Comparison of ENCODE assay signal across 8 cellular contexts in genomic region chr7:30445770-30446169, GRCh38. TPM values are rescaled to one million over a fixed set of nuclear protein-coding genes. Genes with fewer than 3 reads are reported as not detected.
A peak's percentile ranks its signal among the peaks of the same experiment; 100 is the strongest.
DNase-seq lines count a peak whose midpoint lies in the region; ATAC-seq and TF ChIP-seq lines count a peak whose summit lies in the region.

No MANE protein-coding gene starts in this region.

- peaks cover 4% of the 10 kb centered on the region for H3K4me1 Mint-ChIP-seq in activated CD4-positive, alpha-beta T cell treated with anti-CD3 and anti-CD28 coated beads for 36 hours
- no peaks in the 10 kb centered on the region for H3K4me1 Mint-ChIP-seq in type B pancreatic cell (ENCODE audit: unreplicated experiment)

- H3K4me3 ChIP-seq in GM12875 (ENCODE audit: low read depth, low read length), result no peak overlapping the region

- TF ChIP-seq CTCF in GM12875 (IDR thresholded peaks at IDR 0.05; ENCODE audit: borderline replicate concordance, insufficient read depth, low read depth, low read length) (peak; percentile 75), omental fat pad (IDR thresholded peaks at IDR 0.05) (no peak), type B pancreatic cell (conservative IDR thresholded peaks at IDR 0.05) (no peak)

- DNase-seq in HEK293T (ENCODE audit: extremely low spot score) (peak; percentile 72), NCI-H1694 (lab: John Stamatoyannopoulos, UW) (peak; percentile 74), omental fat pad (ENCODE audit: low spot score) (peak; percentile 63), type B pancreatic cell (ENCODE audit: extremely low spot score, unreplicated experiment) (no peak), epidermal melanocyte (ENCODE audit: insufficient read length, low spot score) (no peak)
- DNase-seq in activated CD4-positive, alpha-beta T cell treated with anti-CD3 and anti-CD28 coated beads for 36 hours, result peak; percentile 87
- DNase-seq in effector CD8-positive, alpha-beta T cell (lab: John Stamatoyannopoulos, UW), result peak; percentile 16

- no peak overlapping the region for H3K4me3 Mint-ChIP-seq in activated CD4-positive, alpha-beta T cell treated with anti-CD3 and anti-CD28 coated beads for 36 hours
- no peak overlapping the region for H3K4me3 Mint-ChIP-seq in type B pancreatic cell

- intact Hi-C loops in activated CD4-positive, alpha-beta T cell treated with anti-CD3 and anti-CD28 coated beads for 36 hours (cut with DNase I, micrococcal nuclease), result no loop called here

- CTCF ChIA-PET in HEK293T (lab: Yijun Ruan, JAX), result interaction anchor here (1.3 kb wide), 1 partner anchor 20 kb away, joined by 3 read pairs; no protein-coding TSS in a partner anchor
- CTCF ChIA-PET in activated CD4-positive, alpha-beta T cell treated with anti-CD3 and anti-CD28 coated beads for 36 hours (lab: Charles Lee), result interaction anchor here (1.0 kb wide), 1 partner anchor 93 kb away, joined by 7 read pairs; no protein-coding TSS in a partner anchor

- H3K27me3 Mint-ChIP-seq in activated CD4-positive, alpha-beta T cell treated with anti-CD3 and anti-CD28 coated beads for 36 hours, result no peaks in the 10 kb centered on the region
- no peaks in the 10 kb centered on the region for H3K27me3 Mint-ChIP-seq in type B pancreatic cell

- H3K9me3 Mint-ChIP-seq in activated CD4-positive, alpha-beta T cell treated with anti-CD3 and anti-CD28 coated beads for 36 hours (ENCODE audit: low read depth), result no peaks in the 10 kb centered on the region
- no peaks in the 10 kb centered on the region for H3K9me3 Mint-ChIP-seq in type B pancreatic cell

- POLR2A ChIA-PET in HEK293T (lab: Yijun Ruan, JAX), result no interaction called here
- POLR2A ChIA-PET in activated CD4-positive, alpha-beta T cell treated with anti-CD3 and anti-CD28 coated beads for 36 hours (lab: Charles Lee), result no interaction called here

- H3K27ac Mint-ChIP-seq in activated CD4-positive, alpha-beta T cell treated with anti-CD3 and anti-CD28 coated beads for 36 hours, result no peak overlapping the region
- H3K27ac Mint-ChIP-seq in type B pancreatic cell, result peak overlapping the region; percentile 31

- H3K36me3 Mint-ChIP-seq in activated CD4-positive, alpha-beta T cell treated with anti-CD3 and anti-CD28 coated beads for 36 hours (ENCODE audit: low read depth), result peaks cover 18% of the 10 kb centered on the region
- peaks cover 23% of the 10 kb centered on the region for H3K36me3 Mint-ChIP-seq in type B pancreatic cell

- ATAC-seq in activated CD4-positive, alpha-beta T cell treated with anti-CD3 and anti-CD28 coated beads for 36 hours, result peak; percentile 99
- ATAC-seq in omental fat pad (ENCODE audit: low FRiP score), result peak; percentile 96

TF ChIP-seq in HEK293T, 16 proteins besides CTCF, POLR2A, EP300 and RAD21:
- TF ChIP-seq L3MBTL2 (conservative IDR thresholded peaks at IDR 0.05) (no peak), LEF1 (IDR thresholded peaks at IDR 0.05; ENCODE audit: borderline replicate concordance) (no peak), FOXM1 (IDR thresholded peaks at IDR 0.05; ENCODE audit: borderline replicate concordance) (no peak), BHLHE40 (IDR thresholded peaks at IDR 0.05; ENCODE audit: borderline replicate concordance) (no peak), ZNF384 (IDR thresholded peaks at IDR 0.05) (peak; percentile 84), TARDBP (IDR thresholded peaks at IDR 0.05) (no peak)

RNA-seq across cellular contexts. Expression of gene NOD1, which starts 32.8 kb away (rescaled TPM):
- total RNA-seq in activated CD4-positive, alpha-beta T cell treated with anti-CD3 and anti-CD28 coated beads for 36 hours, result 10 to 100 TPM; 10.8 to 11.0 TPM
- total RNA-seq in omental fat pad, result 10 to 100 TPM; 18.8 to 48.7 (median 33.3) TPM
- total RNA-seq in type B pancreatic cell (ENCODE audit: low replicate concordance), result 10.9 and 11.4 TPM in 2 replicates

RNA-seq across cellular contexts. Expression of gene GGCT, which starts 58.9 kb away (rescaled TPM):
- 10 to 100 TPM; 48.8 to 76.8 TPM for total RNA-seq in activated CD4-positive, alpha-beta T cell treated with anti-CD3 and anti-CD28 coated beads for 36 hours
- total RNA-seq in omental fat pad (100 to 1,000 TPM in 2 of 4 donors, 10 to 100 TPM in 2; 33.6 to 210 (median 130) TPM), type B pancreatic cell (ENCODE audit: low replicate concordance) (72.6 and 105 TPM in 2 replicates)

Comparison
In these comparisons a context has a peak if more than half of its experiments do, and no peak if none do; other contexts are left out.
1. DNase-seq: peak in HEK293T (single experiment), NCI-H1694 (single experiment), activated CD4-positive, alpha-beta T cell treated with anti-CD3 and anti-CD28 coated beads for 36 hours (single experiment), effector CD8-positive, alpha-beta T cell (single experiment) and omental fat pad (single experiment); none in type B pancreatic cell (single experiment) and epidermal melanocyte (single experiment).